ENCODE assay signal across 2 cellular contexts in genomic region chr2:71402427-71402826, GRCh38.
A peak's percentile ranks its signal among the peaks of the same experiment; 100 is the strongest.
TF ChIP-seq lines count a peak whose summit lies in the region.

No MANE protein-coding gene starts in this region.

TF ChIP-seq in HepG2, 621 proteins besides CTCF, POLR2A, EP300 and RAD21:
- TF ChIP-seq CREB1 (IDR thresholded peaks at IDR 0.05) (peak; percentile 45), CREB1 (CRISPR knock-in tag; IDR thresholded peaks at IDR 0.05) (no peak), KDM6A (CRISPR knock-in tag; IDR thresholded peaks at IDR 0.05; ENCODE audit: low read depth) (no peak), TCF7L2 (IDR thresholded peaks at IDR 0.05; ENCODE audit: low read depth, low read length) (no peak), ATF7 (IDR thresholded peaks at IDR 0.05) (peak; percentile 96), ATF7 (CRISPR knock-in tag; IDR thresholded peaks at IDR 0.05) (no peak), TBL1XR1 (IDR thresholded peaks at IDR 0.05; ENCODE audit: borderline replicate concordance, low read length, partially characterized antibody) (no peak), FOXA3 (CRISPR knock-in tag; IDR thresholded peaks at IDR 0.05) (no peak), ZNF550 (CRISPR knock-in tag; IDR thresholded peaks at IDR 0.05; ENCODE audit: borderline replicate concordance) (no peak)

TF ChIP-seq in K562, 482 proteins besides CTCF, POLR2A, EP300 and RAD21:
- no peak for TF ChIP-seq KDM2B (CRISPR knock-in tag; IDR thresholded peaks at IDR 0.05)
- TF ChIP-seq, protein P1, sequence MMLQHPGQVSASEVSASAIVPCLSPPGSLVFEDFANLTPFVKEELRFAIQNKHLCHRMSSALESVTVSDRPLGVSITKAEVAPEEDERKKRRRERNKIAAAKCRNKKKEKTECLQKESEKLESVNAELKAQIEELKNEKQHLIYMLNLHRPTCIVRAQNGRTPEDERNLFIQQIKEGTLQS (IDR thresholded peaks at IDR 0.05) = peak; percentile 61
- TF ChIP-seq, protein P1 (CRISPR knock-in tag; conservative IDR thresholded peaks at IDR 0.05) = no peak
